ENCODE assay signal across 10 cellular contexts in the genomic region with DNA sequence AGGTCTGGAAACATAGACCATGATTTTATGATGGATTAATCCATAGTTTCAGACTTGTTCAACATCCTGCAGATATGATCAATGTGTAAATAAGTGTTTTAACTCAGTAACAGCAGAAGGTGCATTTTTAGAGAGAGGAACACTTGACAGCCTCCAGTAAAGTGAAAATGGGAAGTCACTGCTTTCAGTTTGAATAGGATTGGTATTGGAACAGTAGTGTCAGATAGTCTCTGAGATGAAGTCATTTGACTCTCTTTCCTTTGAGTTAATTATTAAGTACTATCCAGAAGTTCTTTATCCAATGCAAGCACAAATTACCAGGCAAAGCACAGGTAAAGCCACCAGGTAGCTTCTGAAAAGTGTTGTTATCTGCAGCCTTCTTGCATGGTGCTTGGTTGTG. TPM values are rescaled to one million over a fixed set of nuclear protein-coding genes. Genes with fewer than 3 reads are reported as not detected.
DNase-seq lines count a peak whose midpoint lies in the region; ATAC-seq and TF ChIP-seq lines count a peak whose summit lies in the region.
"Had no signal": no experiment of that assay in that cellular context is flagged by ENCODE, and none has a peak within 500 bp of the region (broad histone marks: within the 10 kb centered on the region; RNA-seq: fewer than 3 reads in every experiment).

No MANE protein-coding gene starts in this region.

- TF ChIP-seq POLR2A in prostate gland (IDR thresholded peaks at IDR 0.05): no peak

- peak; percentile 16 for DNase-seq in medulla oblongata (ENCODE audit: extremely low spot score)
- DNase-seq in dermis blood vessel endothelial cell: no peak
- no peak for DNase-seq in prostate gland (ENCODE audit: low spot score)
- no peak for DNase-seq in NCI-H226
- DNase-seq: activated T-cell treated with anti-CD3 and anti-CD28 coated beads, Interleukin-2, amount 50 U/mL, for 1 hour; NCI-H2029 treated with DMSO at 0.1 percent for 48 hours; Peyer's patch had no signal

- intact Hi-C loops in prostate gland (cut with DNase I): no loop called here

- TF ChIP-seq CTCF in prostate gland (IDR thresholded peaks at IDR 0.05): no peak

- H3K9me3 ChIP-seq in prostate gland: no peaks in the 10 kb centered on the region
- H3K9me3 ChIP-seq: Peyer's patch had no signal

- H3K27ac ChIP-seq in prostate gland: no peak overlapping the region
- H3K27ac ChIP-seq: Peyer's patch had no signal

- H3K4me1 ChIP-seq in prostate gland (replicated peaks): no peaks in the 10 kb centered on the region
- H3K4me1 ChIP-seq: Peyer's patch had no signal

- ATAC-seq in GM18907 (IDR thresholded peaks at IDR 0.05; ENCODE audit: unreplicated experiment): peak; percentile 99
- ATAC-seq in GM21576 (IDR thresholded peaks at IDR 0.05; ENCODE audit: unreplicated experiment): peak; percentile 82
- ATAC-seq in HG03108 (IDR thresholded peaks at IDR 0.05; ENCODE audit: unreplicated experiment): peak; percentile 74

- no peaks in the 10 kb centered on the region for H3K27me3 ChIP-seq in prostate gland (replicated peaks; ENCODE audit: insufficient read depth)
- H3K27me3 ChIP-seq: Peyer's patch had no signal

- no peak overlapping the region for H3K4me3 ChIP-seq in prostate gland
- H3K4me3 ChIP-seq: Peyer's patch had no signal

- H3K36me3 ChIP-seq in prostate gland: no peaks in the 10 kb centered on the region
- H3K36me3 ChIP-seq: Peyer's patch had no signal

RNA-seq across cellular contexts. Expression of a gene that starts 14.5 kb away (rescaled TPM):
- total RNA-seq in dermis blood vessel endothelial cell: 5.4 and 6.0 TPM in 2 replicates
- total RNA-seq in prostate gland: 10 to 100 TPM in 1 of 2 donors, 1 to 10 TPM in 1; 9.0 to 12.6 TPM
